9 cellular contexts compared by ENCODE assay signal in genomic region chr7:128868624-128869137, GRCh38. TPM values are rescaled to one million over a fixed set of nuclear protein-coding genes. Genes with fewer than 3 reads are reported as not detected.
A peak's percentile ranks its signal among the peaks of the same experiment; 100 is the strongest.
DNase-seq lines count a peak whose midpoint lies in the region; ATAC-seq, FAIRE-seq and TF ChIP-seq lines count a peak whose summit lies in the region.
"Had no signal": no experiment of that assay in that cellular context is flagged by ENCODE, and none has a peak within 500 bp of the region (broad histone marks: within the 10 kb centered on the region; RNA-seq: fewer than 3 reads in every experiment).

No MANE protein-coding gene starts in this region.

- H3K27ac ChIP-seq in A549 (peak overlapping the region in 1 of 2 experiments; percentile 84; a peak in 4 of 6 replicates), KMS-11 (no peak overlapping the region), colonic mucosa (peak overlapping the region; percentile 61), muscle layer of colon (ENCODE audit: low read depth, low read length) (no peak overlapping the region)
- H3K27ac ChIP-seq: epithelial cell of prostate had no signal

- no peaks in the 10 kb centered on the region for H3K9me3 ChIP-seq in A549
- H3K9me3 ChIP-seq in colonic mucosa = no peaks in the 10 kb centered on the region
- H3K9me3 ChIP-seq in muscle layer of colon (ENCODE audit: low read length) = no peaks in the 10 kb centered on the region

- no peaks in the 10 kb centered on the region for H4K20me1 ChIP-seq in KMS-11 (ENCODE audit: insufficient read depth)

- DNase-seq in A549 (ENCODE audit: low read depth in 1 of 2, low spot score in 1 of 2) (no peak), colonic mucosa (no peak), lower leg skin (ENCODE audit: low spot score in 2 of 2) (no peak)
- no peak for DNase-seq in stimulated activated CD8-positive, alpha-beta memory T cell treated with anti-CD3 and anti-CD28 coated beads, Interleukin-4, amount 100 ng/mL, for 48 hours
- no peak for DNase-seq in stimulated activated CD4-positive, alpha-beta T cell treated with anti-CD3 and anti-CD28 coated beads, Interleukin-2, amount 100 ng/mL, for 24 hours

- intact Hi-C loops in colonic mucosa (cut with DNase I) = no loop called here
- intact Hi-C loops in lower leg skin (cut with DNase I; ENCODE audit: low total_unique reads) = no loop called here

- H3K4me3 ChIP-seq in A549 (peak overlapping the region; percentile 47), KMS-11 (IDR thresholded peaks at IDR 0.05; ENCODE audit: insufficient read depth, low read depth, low read length) (no peak overlapping the region), colonic mucosa (peak overlapping the region; percentile 56), muscle layer of colon (ENCODE audit: low read depth in 1 of 2, low read length in 2 of 2) (peak overlapping the region; percentile 50 to 55), lower leg skin (ENCODE audit: low read depth, poor library complexity, severe bottlenecking) (no peak overlapping the region)

- no peaks in the 10 kb centered on the region for H3K36me3 ChIP-seq in KMS-11 (ENCODE audit: insufficient read depth)
- no peaks in the 10 kb centered on the region for H3K36me3 ChIP-seq in colonic mucosa
- peaks cover 10% of the 10 kb centered on the region for H3K36me3 ChIP-seq in muscle layer of colon (ENCODE audit: insufficient read depth, low read length)

- no peak overlapping the region for H3K9ac ChIP-seq in KMS-11
- H3K9ac ChIP-seq in colonic mucosa (ENCODE audit: low read depth in 2 of 2, low read length in 2 of 2) = peak overlapping the region; percentile 70 to 78
- H3K9ac ChIP-seq in muscle layer of colon (ENCODE audit: low read length) = no peak overlapping the region

- H3K4me1 ChIP-seq in A549 (peaks cover 15% of the 10 kb centered on the region; the same call in 2 of the 3 replicates), KMS-11 (ENCODE audit: low read depth, poor library complexity, severe bottlenecking) (peaks cover 14% of the 10 kb centered on the region), colonic mucosa (peaks cover 15% of the 10 kb centered on the region), muscle layer of colon (ENCODE audit: insufficient read depth, low read length) (peaks cover 12% of the 10 kb centered on the region)

- TF ChIP-seq POLR2A in A549 (IDR thresholded peaks at IDR 0.05; ENCODE audit: low read length) (no peak), lower leg skin (IDR thresholded peaks at IDR 0.05) (no peak)

- CTCF ChIA-PET in A549 (lab: Yijun Ruan, JAX) = interaction anchor here (0.6 to 17.4 kb wide), 4 partner anchors 14 to 417 kb away, joined by 3 to 225 read pairs (median 4); no protein-coding TSS in a partner anchor

- peaks cover 18% of the 10 kb centered on the region; the same call in 1 of the 2 replicates for H3K79me2 ChIP-seq in KMS-11 (ENCODE audit: insufficient read depth, low read depth)

- TF ChIP-seq RAD21 in A549 (conservative IDR thresholded peaks at IDR 0.05 in 1 of 2, IDR thresholded peaks at IDR 0.05 in 1 of 2) = no peak

- TF ChIP-seq CTCF in A549 (IDR thresholded peaks at IDR 0.05) (no peak), KMS-11 (conservative IDR thresholded peaks at IDR 0.05; ENCODE audit: low read depth, low read length) (no peak), colonic mucosa (IDR thresholded peaks at IDR 0.05) (no peak), lower leg skin (IDR thresholded peaks at IDR 0.05) (no peak)

- TF ChIP-seq EP300 in A549 (IDR thresholded peaks at IDR 0.05) = no peak

- no peak for FAIRE-seq in A549 (lab: Jason Lieb, UNC)

- 65% methylated on average over 12 of the region's 13 CpGs for WGBS in A549 (ENCODE audit: missing lambda C conversion rate)
- WGBS in lower leg skin, 2 donors = 34 to 57% methylated on average over 10 to 12 of the region's 13 CpGs

- H3K27me3 ChIP-seq in KMS-11 (ENCODE audit: insufficient read depth, low read depth) (no peaks in the 10 kb centered on the region; the same call in 1 of the 2 replicates), colonic mucosa (no peaks in the 10 kb centered on the region), muscle layer of colon (ENCODE audit: control insufficient read depth in 1 of 2, insufficient read depth in 2 of 2, low read length in 2 of 2) (no peaks in the 10 kb centered on the region)

- POLR2A ChIA-PET in A549 (lab: Yijun Ruan, JAX) = no interaction called here

- no peak overlapping the region for H2AFZ ChIP-seq in KMS-11 (ENCODE audit: low read depth)

- peak; percentile 16 to 32; a peak in 4 of 6 replicates for ATAC-seq in A549
- ATAC-seq in GM19455 (IDR thresholded peaks at IDR 0.05; ENCODE audit: unreplicated experiment) = no peak

- H3K4me2 ChIP-seq in A549 = peak overlapping the region; percentile 95
- H3K4me2 ChIP-seq in KMS-11 = peak overlapping the region; percentile 18; the same call in 1 of the 2 replicates

TF ChIP-seq in A549, 52 proteins besides CTCF, POLR2A, EP300 and RAD21:
- no peak for TF ChIP-seq ZC3H11A (IDR thresholded peaks at IDR 0.05)
- TF ChIP-seq HEYL (CRISPR knock-in tag; IDR thresholded peaks at IDR 0.05) = no peak

RNA-seq across cellular contexts. Expression of gene ATP6V1F, which starts 6.0 kb away (rescaled TPM):
- 155 and 180 TPM in 2 replicates for polyA plus RNA-seq in A549 (2011; rRNA removed)
- polyA plus RNA-seq in A549 (2012; cell fraction: cytosol; rRNA removed) = 386 and 423 TPM in 2 replicates
- 183 and 192 TPM in 2 replicates for polyA plus RNA-seq in A549 (2012; cell fraction: nucleus; rRNA removed)
- 201 to 230 TPM (median 229 TPM) in 3 replicates for polyA plus RNA-seq in A549 (2017; fragmentation: RNase III; extraction: RNeasy Plus Mini Kit Qiagen cat#74134 plus additional on column Dnase treatment)
- polyA minus RNA-seq in A549 (2011; rRNA and poly(A)+ RNA removed) = 46.3 and 46.9 TPM in 2 replicates
- total RNA-seq in colonic mucosa = 100 to 1,000 TPM in 1 of 2 donors, 10 to 100 TPM in 1; 94.4 to 105 TPM
- total RNA-seq in lower leg skin = 100 to 1,000 TPM in 3 of 4 donors, 10 to 100 TPM in 1; 71.3 to 165 (median 137) TPM

RNA-seq across cellular contexts. Expression of gene FLNC, which starts 38.5 kb away (rescaled TPM):
- polyA plus RNA-seq in A549 (2011; rRNA removed) = 0.43 and 0.60 TPM in 2 replicates
- polyA plus RNA-seq in A549 (2012; cell fraction: cytosol; rRNA removed) = 0.70 and 1.1 TPM in 2 replicates
- polyA plus RNA-seq in A549 (2012; cell fraction: nucleus; rRNA removed) = 2.1 and 2.7 TPM in 2 replicates
- 3.2 to 3.4 TPM (median 3.4 TPM) in 3 replicates for polyA plus RNA-seq in A549 (2017; fragmentation: RNase III; extraction: RNeasy Plus Mini Kit Qiagen cat#74134 plus additional on column Dnase treatment)
- 1.7 and 3.0 TPM in 2 replicates for polyA minus RNA-seq in A549 (2011; rRNA and poly(A)+ RNA removed)
- 10 to 100 TPM in 1 of 2 donors, 1 to 10 TPM in 1; 4.5 to 88.6 TPM for total RNA-seq in colonic mucosa
- 10 to 100 TPM in 1 of 4 donors, 1 to 10 TPM in 3; 5.0 to 11.1 (median 6.2) TPM for total RNA-seq in lower leg skin

RNA-seq across cellular contexts. Expression of gene KCP, which starts 41.8 kb away (rescaled TPM):
- 0.05 TPM in 1 of 2 replicates, not detected in the other for polyA plus RNA-seq in A549 (2011; rRNA removed)
- polyA plus RNA-seq in A549 (2012; cell fraction: cytosol; rRNA removed) = 0.03 and 0.06 TPM in 2 replicates
- polyA plus RNA-seq in A549 (2012; cell fraction: nucleus; rRNA removed) = 0.15 and 0.31 TPM in 2 replicates
- polyA plus RNA-seq in A549 (2017; fragmentation: RNase III; extraction: RNeasy Plus Mini Kit Qiagen cat#74134 plus additional on column Dnase treatment) = 0.07 to 0.18 TPM (median 0.14 TPM) in 3 replicates
- not detected in 2 replicates for polyA minus RNA-seq in A549 (2011; rRNA and poly(A)+ RNA removed)
- total RNA-seq in colonic mucosa = 1 to 10 TPM in 1 of 2 donors, under 1 TPM in 1; 0.64 to 1.1 TPM
- total RNA-seq in lower leg skin = under 1 TPM in 3 of 4 donors, not detected in 1; 0.07 to 0.68 (median 0.21) TPM

Comparison
In these comparisons a context has a peak if more than half of its experiments do, and no peak if none do; other contexts are left out.
1. H3K4me3 ChIP-seq: peak in A549 (single experiment), colonic mucosa (single experiment) and muscle layer of colon (2 of 2); none in KMS-11 (single experiment) and lower leg skin (single experiment).
2. H3K9ac ChIP-seq: peak in colonic mucosa (2 of 2); none in KMS-11 (single experiment) and muscle layer of colon (single experiment).